Comparison of ENCODE assay signal across 1 cellular context in genomic region chr5:151094054-151094858, GRCh38.
TF ChIP-seq lines count a peak whose summit lies in the region.

No MANE protein-coding gene starts in this region.

TF ChIP-seq in GM12878, 131 proteins besides CTCF, POLR2A, EP300 and RAD21 (continued from another document and continues in another):
- TF ChIP-seq E2F4 (IDR thresholded peaks at IDR 0.05; ENCODE audit: low read depth, low read length) (no peak), RFX5 (IDR thresholded peaks at IDR 0.05; ENCODE audit: low read depth, low read length) (no peak), ZNF24 (IDR thresholded peaks at IDR 0.05) (no peak), RB1 (IDR thresholded peaks at IDR 0.05; ENCODE audit: borderline replicate concordance) (no peak), CHD1 (IDR thresholded peaks at IDR 0.05; ENCODE audit: low read depth, low read length) (no peak), ETV6 (conservative IDR thresholded peaks at IDR 0.05 in 1 of 2, IDR thresholded peaks at IDR 0.05 in 1 of 2; ENCODE audit: borderline replicate concordance in 1 of 2, low read depth in 1 of 2) (peak in 1 of 2 experiments; percentile 58; a peak in 2 of 4 replicates), FOXM1 (IDR thresholded peaks at IDR 0.05; ENCODE audit: low read depth, low read length) (no peak; the same call in 1 of the 2 replicates), MXI1 (IDR thresholded peaks at IDR 0.05; ENCODE audit: low read depth, low read length) (peak; percentile 24; the same call in 1 of the 2 replicates), ZNF274 (IDR thresholded peaks at IDR 0.05; ENCODE audit: insufficient read depth, insufficient read length) (no peak), RAD51 (IDR thresholded peaks at IDR 0.05) (no peak), RELB (IDR thresholded peaks at IDR 0.05; ENCODE audit: low read depth) (peak; percentile 90), ZBTB4 (CRISPR knock-in tag; IDR thresholded peaks at IDR 0.05) (no peak), HDAC6 (IDR thresholded peaks at IDR 0.05; ENCODE audit: unreplicated experiment) (no peak), ZBTB11 (CRISPR knock-in tag; IDR thresholded peaks at IDR 0.05) (no peak), ZNF687 (IDR thresholded peaks at IDR 0.05) (peak; percentile 69), KDM1A (IDR thresholded peaks at IDR 0.05; ENCODE audit: borderline replicate concordance) (no peak), E2F8 (IDR thresholded peaks at IDR 0.05; ENCODE audit: low read depth, partially characterized antibody) (no peak), ZNF384 (IDR thresholded peaks at IDR 0.05; ENCODE audit: borderline replicate concordance, low read depth, low read length) (no peak), CBFB (IDR thresholded peaks at IDR 0.05; ENCODE audit: low read depth) (peak; percentile 87), SRF (IDR thresholded peaks at IDR 0.05; ENCODE audit: low read depth in 2 of 2, low read length in 2 of 2) (no peak), ZBTB33 (IDR thresholded peaks at IDR 0.05) (no peak), KAT2A (conservative IDR thresholded peaks at IDR 0.05; ENCODE audit: control insufficient read depth, low read depth, low read length) (no peak), JUND (IDR thresholded peaks at IDR 0.05; ENCODE audit: low read depth, low read length) (no peak), SIN3A (IDR thresholded peaks at IDR 0.05; ENCODE audit: low read depth, low read length) (no peak), NBN (IDR thresholded peaks at IDR 0.05) (peak; percentile 81), CREB1 (IDR thresholded peaks at IDR 0.05; ENCODE audit: low read depth) (peak; percentile 82), EED (IDR thresholded peaks at IDR 0.05; ENCODE audit: low read depth) (peak; percentile 96), FOS (IDR thresholded peaks at IDR 0.05; ENCODE audit: borderline replicate concordance, extremely low read depth, insufficient read length) (no peak), POLR2AphosphoS5 (IDR thresholded peaks at IDR 0.05; ENCODE audit: low read length) (peak; percentile 92), SUZ12 (IDR thresholded peaks at IDR 0.05; ENCODE audit: unreplicated experiment) (no peak), IRF4 (IDR thresholded peaks at IDR 0.05; ENCODE audit: low read depth, low read length) (0 out of 2 replicates have a peak, but pooled peaks have one; percentile 44), BCLAF1 (IDR thresholded peaks at IDR 0.05) (no peak), SMARCA5 (IDR thresholded peaks at IDR 0.05) (peak; percentile 97), CREM (IDR thresholded peaks at IDR 0.05; ENCODE audit: low read depth) (peak; percentile 74), LARP7 (IDR thresholded peaks at IDR 0.05) (no peak; the same call in 1 of the 2 replicates), WRNIP1 (IDR thresholded peaks at IDR 0.05; ENCODE audit: borderline replicate concordance, low read depth, low read length) (no peak), CHD4 (IDR thresholded peaks at IDR 0.05) (no peak), SMAD5 (IDR thresholded peaks at IDR 0.05; ENCODE audit: low read depth) (no peak; the same call in 1 of the 2 replicates), ATF3 (IDR thresholded peaks at IDR 0.05; ENCODE audit: borderline replicate concordance, extremely low read depth, low read depth, low read length) (no peak), STAT3 (IDR thresholded peaks at IDR 0.05; ENCODE audit: low read depth, low read length) (no peak)
